ENCODE assay signal across 12 cellular contexts in the genomic region with DNA sequence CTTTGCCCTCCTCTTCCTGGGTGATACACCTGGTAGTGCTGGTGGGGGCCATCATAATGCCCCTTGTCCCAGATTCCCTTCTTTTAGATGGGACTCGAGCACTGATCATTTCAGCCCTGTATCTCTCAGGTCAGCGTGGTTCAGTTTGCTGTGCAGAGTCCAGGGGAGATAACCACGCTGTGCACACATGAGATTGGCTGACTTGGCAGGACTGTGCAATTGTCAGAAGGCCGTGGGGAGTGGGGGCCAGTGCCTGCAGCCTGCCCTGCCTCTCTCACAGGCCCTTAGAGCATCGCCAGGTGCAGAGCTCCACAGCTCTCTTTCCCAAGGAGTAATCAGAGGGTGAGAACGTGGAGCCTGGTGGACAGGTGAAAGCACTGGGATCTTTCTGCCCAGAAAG. TPM values are rescaled to one million over a fixed set of nuclear protein-coding genes. Genes with fewer than 3 reads are reported as not detected.
DNase-seq lines count a peak whose midpoint lies in the region; ATAC-seq, FAIRE-seq and TF ChIP-seq lines count a peak whose summit lies in the region.
"Had no signal": no experiment of that assay in that cellular context is flagged by ENCODE, and none has a peak within 500 bp of the region (broad histone marks: within the 10 kb centered on the region; RNA-seq: fewer than 3 reads in every experiment).

No MANE protein-coding gene starts in this region.

- peaks cover 38% of the 10 kb centered on the region for H3K79me2 ChIP-seq in GM23338 (replicated peaks; ENCODE audit: insufficient read depth)
- H3K79me2 ChIP-seq in astrocyte (ENCODE audit: insufficient read depth, low read length) = peaks cover 3% of the 10 kb centered on the region

- H3K4me1 ChIP-seq in GM23338 (ENCODE audit: insufficient read depth) (peaks cover 19% of the 10 kb centered on the region), astrocyte (ENCODE audit: insufficient read depth, low read length) (no peaks in the 10 kb centered on the region), pancreas (peaks cover 37 to 63% (median 54%) of the 10 kb centered on the region in 3 donors)

- intact Hi-C loops in pancreas (cut with DNase I) = no loop called here

- no peak overlapping the region for H3K27ac Mint-ChIP-seq in GM23338
- H3K27ac Mint-ChIP-seq in astrocyte (ENCODE audit: unreplicated experiment) = peak overlapping the region; percentile 41
- H3K27ac Mint-ChIP-seq: activated naive CD4-positive, alpha-beta T cell treated with anti-CD3 and anti-CD28 coated beads, Interleukin-2, amount 50 U/mL, for 24 hours had no signal

- 0 out of 2 replicates have a peak, but pooled peaks cover 3% of the 10 kb centered on the region for H3F3A ChIP-seq in GM23338 (replicated peaks; ENCODE audit: low read depth)

- H3K36me3 Mint-ChIP-seq in GM23338 (ENCODE audit: low read depth) = peaks cover 8% of the 10 kb centered on the region; the same call in 2 of the 3 replicates
- peaks cover 30% of the 10 kb centered on the region for H3K36me3 Mint-ChIP-seq in astrocyte (ENCODE audit: low read depth, unreplicated experiment)
- H3K36me3 Mint-ChIP-seq: activated naive CD4-positive, alpha-beta T cell treated with anti-CD3 and anti-CD28 coated beads, Interleukin-2, amount 50 U/mL, for 24 hours had no signal

- H2AFZ ChIP-seq in GM23338 = no peak overlapping the region
- no peak overlapping the region for H2AFZ ChIP-seq in astrocyte (ENCODE audit: low read depth, low read length)

- H3K4me3 ChIP-seq in GM23338 (no peak overlapping the region), astrocyte (ENCODE audit: insufficient read depth, low read depth, low read length) (no peak overlapping the region), pancreas (peak overlapping the region in 2 of 4 donors; percentile 1 to 24)

- TF ChIP-seq CTCF in GM23338 (conservative IDR thresholded peaks at IDR 0.05; ENCODE audit: low read depth in 2 of 2) (no peak), astrocyte (IDR thresholded peaks at IDR 0.05; ENCODE audit: insufficient read depth, low read depth, low read length) (no peak), pancreas (IDR thresholded peaks at IDR 0.05) (no peak)

- no peaks in the 10 kb centered on the region for H3K9me2 ChIP-seq in GM23338 (ENCODE audit: insufficient read depth)

- H3K27me3 Mint-ChIP-seq in GM23338 (ENCODE audit: insufficient read depth, low read depth, poor library complexity) = peaks cover 5% of the 10 kb centered on the region
- H3K27me3 Mint-ChIP-seq in astrocyte (ENCODE audit: low read depth, unreplicated experiment) = no peaks in the 10 kb centered on the region
- H3K27me3 Mint-ChIP-seq: activated naive CD4-positive, alpha-beta T cell treated with anti-CD3 and anti-CD28 coated beads, Interleukin-2, amount 50 U/mL, for 24 hours had no signal

- H3K9ac ChIP-seq in astrocyte (ENCODE audit: low read length) = no peak overlapping the region

- H3K4me3 Mint-ChIP-seq in GM23338 (no peak overlapping the region), astrocyte (ENCODE audit: unreplicated experiment) (no peak overlapping the region)
- H3K4me3 Mint-ChIP-seq: activated naive CD4-positive, alpha-beta T cell treated with anti-CD3 and anti-CD28 coated beads, Interleukin-2, amount 50 U/mL, for 24 hours had no signal

- 36 to 39% methylated on average over 6 of the region's 6 CpGs for WGBS in pancreas, 2 donors

- H3K9me3 ChIP-seq in astrocyte (ENCODE audit: insufficient read depth, low read depth, low read length) (no peaks in the 10 kb centered on the region), pancreas (no peaks in the 10 kb centered on the region)

- H3K36me3 ChIP-seq in GM23338 (ENCODE audit: insufficient read depth) (no peaks in the 10 kb centered on the region), astrocyte (ENCODE audit: insufficient read depth, low read length) (no peaks in the 10 kb centered on the region), pancreas (peaks cover 0 to 12% (median 0%) of the 10 kb centered on the region in 3 donors)

- H3K9me3 Mint-ChIP-seq in GM23338 (no peaks in the 10 kb centered on the region), astrocyte (ENCODE audit: unreplicated experiment) (no peaks in the 10 kb centered on the region)
- H3K9me3 Mint-ChIP-seq: activated naive CD4-positive, alpha-beta T cell treated with anti-CD3 and anti-CD28 coated beads, Interleukin-2, amount 50 U/mL, for 24 hours had no signal

- DNase-seq in GM23338 (ENCODE audit: low spot score) = no peak
- peak; percentile 41 for DNase-seq in NCI-H2107 (lab: John Stamatoyannopoulos, UW)
- no peak for DNase-seq in astrocyte (ENCODE audit: low read depth)
- DNase-seq in pancreas = peak; percentile 73 to 92 (median 84)
- no peak for DNase-seq in SIG-M5 treated with dmso at 0.1 percent for 504 hours (lab: John Stamatoyannopoulos, UW; ENCODE audit: unreplicated experiment)
- no peak for DNase-seq in T-helper 2 cell
- DNase-seq: GF-D8; midbrain; stimulated activated naive CD4-positive, alpha-beta T cell had no signal

- no peaks in the 10 kb centered on the region for H3K27me3 ChIP-seq in GM23338 (ENCODE audit: insufficient read depth)
- no peaks in the 10 kb centered on the region for H3K27me3 ChIP-seq in astrocyte (ENCODE audit: insufficient read depth, low read length)
- no peaks in the 10 kb centered on the region for H3K27me3 ChIP-seq in pancreas

- H3K27ac ChIP-seq in GM23338 (ENCODE audit: low read depth) (0 out of 2 replicates have a peak overlapping the region, but pooled peaks have one; percentile 30), astrocyte (ENCODE audit: low read depth, low read length) (no peak overlapping the region), pancreas (peak overlapping the region; percentile 47 to 77 (median 63))

- H4K20me1 ChIP-seq in GM23338 (replicated peaks; ENCODE audit: insufficient read depth) = peaks cover 8% of the 10 kb centered on the region
- H4K20me1 ChIP-seq in astrocyte (ENCODE audit: insufficient read depth, low read length) = peaks cover 29% of the 10 kb centered on the region

- FAIRE-seq in astrocyte (lab: Jason Lieb, UNC) (no peak), pancreas (lab: Jason Lieb, UNC) (no peak)

- no peak for ATAC-seq in GM23338
- ATAC-seq in pancreas = peak; percentile 77 to 83 (median 80)
- no peak for ATAC-seq in HG02970 (IDR thresholded peaks at IDR 0.05; ENCODE audit: low FRiP score, unreplicated experiment)
- no peak for ATAC-seq in GM21381 (IDR thresholded peaks at IDR 0.05; ENCODE audit: unreplicated experiment)

- H3K4me2 ChIP-seq in GM23338 = peak overlapping the region; percentile 55; the same call in 1 of the 2 replicates
- no peak overlapping the region for H3K4me2 ChIP-seq in astrocyte (ENCODE audit: low read length)

- peaks cover 40% of the 10 kb centered on the region for H3K4me1 Mint-ChIP-seq in GM23338
- peaks cover 32% of the 10 kb centered on the region for H3K4me1 Mint-ChIP-seq in astrocyte (ENCODE audit: low read depth, unreplicated experiment)
- H3K4me1 Mint-ChIP-seq: activated naive CD4-positive, alpha-beta T cell treated with anti-CD3 and anti-CD28 coated beads, Interleukin-2, amount 50 U/mL, for 24 hours had no signal

TF ChIP-seq in GM23338, 12 proteins besides CTCF, POLR2A, EP300 and RAD21:
- TF ChIP-seq ZNF331 (CRISPR knock-in tag; IDR thresholded peaks at IDR 0.05; ENCODE audit: low read depth) = no peak
- TF ChIP-seq ZNF114 (CRISPR knock-in tag; IDR thresholded peaks at IDR 0.05) = no peak
TF ChIP-seq in GM23338: peak in this region for 0.

RNA-seq across cellular contexts. Expression of gene EPHX1, which starts 15.2 kb away (rescaled TPM):
- 46.5 and 47.0 TPM in 2 replicates for total RNA-seq in GM23338 (2014; rRNA removed; shearing (Covaris generic))
- 15.3 and 17.3 TPM in 2 replicates for polyA plus RNA-seq in GM23338 (2016; fragmentation: Nextera tagmentation; extraction: Ambion mirVana)
- 82.8 and 96.9 TPM in 2 replicates for total RNA-seq in astrocyte
- total RNA-seq in pancreas = 100 to 1,000 TPM in 5 of 6 donors, 10 to 100 TPM in 1; 87.2 to 168 (median 144) TPM
- polyA plus RNA-seq in pancreas = 10 to 100 TPM; 26.1 to 58.0 TPM

RNA-seq across cellular contexts. Expression of gene SRP9, which starts 47.5 kb away (rescaled TPM):
- 640 and 749 TPM in 2 replicates for total RNA-seq in GM23338 (2014; rRNA removed; shearing (Covaris generic))
- polyA plus RNA-seq in GM23338 (2016; fragmentation: Nextera tagmentation; extraction: Ambion mirVana) = 590 and 728 TPM in 2 replicates
- 269 and 275 TPM in 2 replicates for total RNA-seq in astrocyte
- 100 to 1,000 TPM in 1 of 6 donors, 10 to 100 TPM in 5; 63.0 to 102 (median 89.5) TPM for total RNA-seq in pancreas
- 100 to 1,000 TPM in 1 of 2 donors, 10 to 100 TPM in 1; 78.0 to 145 TPM for polyA plus RNA-seq in pancreas

RNA-seq across cellular contexts. Expression of gene TMEM63A, which starts 57.1 kb away (rescaled TPM):
- 61.8 and 76.9 TPM in 2 replicates for total RNA-seq in GM23338 (2014; rRNA removed; shearing (Covaris generic))
- polyA plus RNA-seq in GM23338 (2016; fragmentation: Nextera tagmentation; extraction: Ambion mirVana) (24.3 and 31.7 TPM in 2 replicates), pancreas (100 to 1,000 TPM in 1 of 2 donors, 10 to 100 TPM in 1; 88.9 to 185 TPM)
- total RNA-seq in astrocyte (28.7 and 29.0 TPM in 2 replicates), pancreas (100 to 1,000 TPM in 1 of 6 donors, 10 to 100 TPM in 5; 56.3 to 124 (median 76.4) TPM)

Comparison
In these comparisons a context has a peak if more than half of its experiments do, and no peak if none do; other contexts are left out.
1. ATAC-seq: peak in pancreas (4 of 4); none in GM23338 (single experiment), HG02970 (single experiment) and GM21381 (single experiment).
2. DNase-seq: peak in NCI-H2107 (single experiment) and pancreas (6 of 6); none in GM23338 (single experiment), astrocyte (single experiment), SIG-M5 treated with dmso at 0.1 percent for 504 hours (single experiment) and T-helper 2 cell (0 of 5).